ENCODE assay signal across 8 cellular contexts in genomic region chr6:89080281-89081128, GRCh38. TPM values are rescaled to one million over a fixed set of nuclear protein-coding genes. Genes with fewer than 3 reads are reported as not detected.
DNase-seq lines count a peak whose midpoint lies in the region; ATAC-seq, FAIRE-seq and TF ChIP-seq lines count a peak whose summit lies in the region.

Gene PNRC1, plus strand, starts transcription at chr6:89080751. Its CDS starts 144 bp downstream, at chr6:89080895.

- intact Hi-C loops in cardiac septum (cut with DNase I), result loop anchor here (1.0 to 5.0 kb wide), 4 partner anchors 46 to 272 kb away; partner anchors contain the start of gene UBE2J1

- ATAC-seq in HG02840 (IDR thresholded peaks at IDR 0.05; ENCODE audit: low FRiP score, unreplicated experiment), result peak; percentile 70
- ATAC-seq in T-cell (replicated peaks in 1 of 4), result peak; percentile 71 to 81 (median 78)

- POLR2A ChIA-PET in T-cell (lab: Charles Lee), result interaction anchor here (0.5 to 2.7 kb wide), 36 partner anchors 9 to 1928 kb away, joined by 3 to 25 read pairs (median 5); partner anchors contain the start of genes RNGTT (in 2 of the 2), CASP8AP2 (in 1 of the 2), CFAP206 (in 1 of the 2) and LYRM2 (in 1 of the 2)

- peak; percentile 97 for FAIRE-seq in GM12891 (lab: Jason Lieb, UNC)

- H3K4me3 Mint-ChIP-seq in T-cell, result peak within 1 kb of the TSS; percentile 92 to 96 (median 94)
- peak within 1 kb of the TSS; percentile 96 for H3K4me3 Mint-ChIP-seq in type B pancreatic cell

- no peaks in the 10 kb centered on the region for H3K27me3 Mint-ChIP-seq in T-cell
- no peaks in the 10 kb centered on the region for H3K27me3 Mint-ChIP-seq in type B pancreatic cell

- CTCF ChIA-PET in T-cell (lab: Charles Lee), result interaction anchor here (0.6 to 2.2 kb wide), 14 partner anchors 9 to 1759 kb away, joined by 3 to 20 read pairs (median 4); partner anchors contain the start of genes PM20D2 (in 1 of the 2) and RNGTT (in 1 of the 2)

- TF ChIP-seq POLR2A in GM12891 (IDR thresholded peaks at IDR 0.05; ENCODE audit: low read depth, low read length), result peak; percentile 98

- H3K27ac ChIP-seq in adipose tissue (ENCODE audit: low read depth, low read length), result peak within 1 kb of the TSS; percentile 96

- H3K27ac Mint-ChIP-seq in T-cell, result peak within 1 kb of the TSS; percentile 97 to 99
- H3K27ac Mint-ChIP-seq in type B pancreatic cell, result peak within 1 kb of the TSS; percentile 94

- H3K9me3 Mint-ChIP-seq in T-cell, result no peaks in the 10 kb centered on the region
- no peaks in the 10 kb centered on the region for H3K9me3 Mint-ChIP-seq in type B pancreatic cell

- H3K4me1 Mint-ChIP-seq in T-cell (peaks cover 33 to 45% (median 39%) of the 10 kb centered on the region in 3 donors), type B pancreatic cell (ENCODE audit: unreplicated experiment) (peaks cover 16% of the 10 kb centered on the region)

- WGBS in adipose tissue, 3 donors, result 0 to 1% (median 1%) methylated on average over 60 to 63 of the region's 63 CpGs

- DNase-seq in GM12891 (ENCODE audit: insufficient read length, low spot score) (peak; percentile 81), NCI-H1436 treated with DMSO at 0.1 percent for 48 hours (lab: John Stamatoyannopoulos, UW) (peak; percentile 99), T-cell (peak; percentile 99 to 100 (median 100)), cardiac septum (ENCODE audit: low spot score) (peak; percentile 100), pons (ENCODE audit: low spot score) (peak; percentile 99), type B pancreatic cell (ENCODE audit: extremely low spot score, unreplicated experiment) (peak; percentile 100)

- H3K36me3 Mint-ChIP-seq in T-cell, result peaks cover 33% of the 10 kb centered on the region
- peaks cover 28% of the 10 kb centered on the region for H3K36me3 Mint-ChIP-seq in type B pancreatic cell

- TF ChIP-seq CTCF in type B pancreatic cell (conservative IDR thresholded peaks at IDR 0.05), result no peak

TF ChIP-seq in GM12891, 5 proteins besides CTCF, POLR2A, EP300 and RAD21:
- TF ChIP-seq POU2F2 (IDR thresholded peaks at IDR 0.05; ENCODE audit: low read depth, low read length) (peak; percentile 85), PAX5 (IDR thresholded peaks at IDR 0.05; ENCODE audit: insufficient read depth, low read length, severe bottlenecking) (peak; percentile 18), POLR2AphosphoS5 (IDR thresholded peaks at IDR 0.05; ENCODE audit: low read depth, low read length) (peak; percentile 99), SPI1 (IDR thresholded peaks at IDR 0.05; ENCODE audit: low read depth, low read length) (no peak), TAF1 (IDR thresholded peaks at IDR 0.05; ENCODE audit: low read depth, low read length) (peak; percentile 97)
TF ChIP-seq in GM12891: peak in this region for 4.

RNA-seq across cellular contexts. Expression of gene PNRC1, which starts in this region (rescaled TPM):
- polyA plus RNA-seq in GM12891 (2012; ENCODE audit: low read depth, missing spikeins), result 42.8 TPM
- 100 to 1,000 TPM; 421 to 792 (median 481) TPM for total RNA-seq in T-cell
- 100 to 1,000 TPM in 2 of 3 donors, 10 to 100 TPM in 1; 29.7 to 359 (median 175) TPM for polyA plus RNA-seq in adipose tissue
- total RNA-seq in cardiac septum, result 211 TPM
- total RNA-seq in type B pancreatic cell (ENCODE audit: low replicate concordance), result 140 and 150 TPM in 2 replicates

Comparison
In these comparisons a context has a peak if more than half of its experiments do, and no peak if none do; other contexts are left out.
1. Peak in every context shown above with its lines: DNase-seq, ATAC-seq and H3K27ac ChIP-seq.